In genomic region chr10:48938281-48938680, GRCh38 we compare ENCODE assay signal across 37 cellular contexts. TPM values are rescaled to one million over a fixed set of nuclear protein-coding genes. Genes with fewer than 3 reads are reported as not detected.
"Had no signal": no experiment of that assay in that cellular context is flagged by ENCODE, and none has a peak within 500 bp of the region (broad histone marks: within the 10 kb centered on the region; RNA-seq: fewer than 3 reads in every experiment).

No MANE protein-coding gene starts in this region.

- DNase-seq: activated B cell treated with CpG ODN at 0.5 μM for 24 hours; activated CD4-positive, alpha-beta T cell treated with anti-CD3 and anti-CD28 coated beads for 1 hour; activated CD4-positive, alpha-beta T cell treated with anti-CD3 and anti-CD28 coated beads for 48 hours; activated CD8-positive, alpha-beta T cell treated with anti-CD3 and anti-CD28 coated beads for 36 hours; activated effector memory CD4-positive, alpha-beta T cell treated with anti-CD3 and anti-CD28 coated beads, Interleukin-2, amount 50 U/mL, for 16 hours; activated naive CD4-positive, alpha-beta T cell; activated naive CD4-positive, alpha-beta T cell treated with anti-CD3 and anti-CD28 coated beads, Interleukin-2, amount 50 U/mL, for 16 hours; activated naive CD8-positive, alpha-beta T cell treated with anti-CD3 and anti-CD28 coated beads for 36 hours; activated T-cell treated with anti-CD3 and anti-CD28 coated beads, Interleukin-2, amount 50 U/mL, for 1 hour; activated T-cell treated with anti-CD3 and anti-CD28 coated beads, Interleukin-2, amount 50 U/mL, for 72 hours; amniotic stem cell; aorta; brain microvascular endothelial cell; central memory CD4-positive, alpha-beta T cell; MM.1S; MV-4-11; NCI-H1092; NCI-H1436 treated with DMSO at 0.1 percent for 48 hours; NCI-H1694 treated with DMSO at 0.1 percent for 48 hours; NCI-H2029; NCI-H345; NCI-H524 treated with DMSO at 0.1 percent for 48 hours; PC-3; RPMI8226; SHP77 treated with DMSO at 0.1 percent for 48 hours; SW 1271; T-helper 1 cell; T-helper 2 cell; T-helper 9 cell had no signal

- H3K36me3 ChIP-seq: brain microvascular endothelial cell, Peyer's patch had no signal

- H3K36me3 Mint-ChIP-seq: activated naive CD8-positive, alpha-beta T cell treated with anti-CD3 and anti-CD28 coated beads for 36 hours had no signal

- H3K9ac ChIP-seq: KMS-11 had no signal

- H3K4me1 ChIP-seq: Peyer's patch had no signal

- H3K4me1 Mint-ChIP-seq: activated B cell treated with CpG ODN at 0.5 μM for 24 hours; activated naive CD8-positive, alpha-beta T cell treated with anti-CD3 and anti-CD28 coated beads for 36 hours; activated T-helper 17 cell treated with anti-CD3 and anti-CD28 coated beads, Interleukin-2, amount 50 U/mL, for 72 hours had no signal

- H3K27me3 Mint-ChIP-seq: activated B cell treated with CpG ODN at 0.5 μM for 24 hours; activated CD8-positive, alpha-beta T cell treated with anti-CD3 and anti-CD28 coated beads for 36 hours; activated naive CD8-positive, alpha-beta T cell treated with anti-CD3 and anti-CD28 coated beads for 36 hours had no signal

- H3K4me3 ChIP-seq: Peyer's patch had no signal

- H3K27ac Mint-ChIP-seq: activated B cell treated with CpG ODN at 0.5 μM for 24 hours; activated CD8-positive, alpha-beta T cell treated with anti-CD3 and anti-CD28 coated beads for 36 hours; activated naive CD8-positive, alpha-beta T cell treated with anti-CD3 and anti-CD28 coated beads for 36 hours; activated T-cell treated with anti-CD3 and anti-CD28 coated beads, Interleukin-2, amount 50 U/mL, for 72 hours; activated T-helper 17 cell treated with anti-CD3 and anti-CD28 coated beads, Interleukin-2, amount 50 U/mL, for 72 hours had no signal

- H3K27me3 ChIP-seq: Peyer's patch had no signal

- H3K9me3 Mint-ChIP-seq: activated B cell treated with CpG ODN at 0.5 μM for 24 hours; activated CD8-positive, alpha-beta T cell treated with anti-CD3 and anti-CD28 coated beads for 36 hours; activated naive CD8-positive, alpha-beta T cell treated with anti-CD3 and anti-CD28 coated beads for 36 hours; activated T-cell treated with anti-CD3 and anti-CD28 coated beads, Interleukin-2, amount 50 U/mL, for 72 hours; activated T-helper 17 cell treated with anti-CD3 and anti-CD28 coated beads, Interleukin-2, amount 50 U/mL, for 72 hours had no signal

- H3K27ac ChIP-seq: brain microvascular endothelial cell, KMS-11, Peyer's patch, VCaP had no signal

- ATAC-seq: activated CD8-positive, alpha-beta T cell treated with anti-CD3 and anti-CD28 coated beads for 36 hours; activated T-cell treated with anti-CD3 and anti-CD28 coated beads, Interleukin-2, amount 50 U/mL, for 72 hours; activated T-helper 17 cell treated with anti-CD3 and anti-CD28 coated beads, Interleukin-2, amount 50 U/mL, for 72 hours; PC-3; SK-N-SH treated with all-trans-retinoic acid at 6 μM for 48 hours had no signal

- H3K4me3 Mint-ChIP-seq: activated B cell treated with CpG ODN at 0.5 μM for 24 hours; activated CD8-positive, alpha-beta T cell treated with anti-CD3 and anti-CD28 coated beads for 36 hours; activated naive CD8-positive, alpha-beta T cell treated with anti-CD3 and anti-CD28 coated beads for 36 hours; activated T-cell treated with anti-CD3 and anti-CD28 coated beads, Interleukin-2, amount 50 U/mL, for 72 hours; activated T-helper 17 cell treated with anti-CD3 and anti-CD28 coated beads, Interleukin-2, amount 50 U/mL, for 72 hours had no signal

- H3K9me3 ChIP-seq: Peyer's patch had no signal

- H3K4me2 ChIP-seq: KMS-11 had no signal

RNA-seq across cellular contexts. Expression of gene LRRC18, which starts 1.4 kb away (rescaled TPM):
- total RNA-seq: activated B cell treated with CpG ODN at 0.5 μM for 24 hours; activated CD8-positive, alpha-beta T cell treated with anti-CD3 and anti-CD28 coated beads for 36 hours; activated naive CD8-positive, alpha-beta T cell treated with anti-CD3 and anti-CD28 coated beads for 36 hours; activated T-cell treated with anti-CD3 and anti-CD28 coated beads, Interleukin-2, amount 50 U/mL, for 72 hours; activated T-helper 17 cell treated with anti-CD3 and anti-CD28 coated beads, Interleukin-2, amount 50 U/mL, for 72 hours; aorta; LHCN-M2; NCI-H460; PC-3; SK-MEL-5 had no signal
- polyA plus RNA-seq: aorta had no signal
